ENCODE assay signal across 9 cellular contexts in the genomic region with DNA sequence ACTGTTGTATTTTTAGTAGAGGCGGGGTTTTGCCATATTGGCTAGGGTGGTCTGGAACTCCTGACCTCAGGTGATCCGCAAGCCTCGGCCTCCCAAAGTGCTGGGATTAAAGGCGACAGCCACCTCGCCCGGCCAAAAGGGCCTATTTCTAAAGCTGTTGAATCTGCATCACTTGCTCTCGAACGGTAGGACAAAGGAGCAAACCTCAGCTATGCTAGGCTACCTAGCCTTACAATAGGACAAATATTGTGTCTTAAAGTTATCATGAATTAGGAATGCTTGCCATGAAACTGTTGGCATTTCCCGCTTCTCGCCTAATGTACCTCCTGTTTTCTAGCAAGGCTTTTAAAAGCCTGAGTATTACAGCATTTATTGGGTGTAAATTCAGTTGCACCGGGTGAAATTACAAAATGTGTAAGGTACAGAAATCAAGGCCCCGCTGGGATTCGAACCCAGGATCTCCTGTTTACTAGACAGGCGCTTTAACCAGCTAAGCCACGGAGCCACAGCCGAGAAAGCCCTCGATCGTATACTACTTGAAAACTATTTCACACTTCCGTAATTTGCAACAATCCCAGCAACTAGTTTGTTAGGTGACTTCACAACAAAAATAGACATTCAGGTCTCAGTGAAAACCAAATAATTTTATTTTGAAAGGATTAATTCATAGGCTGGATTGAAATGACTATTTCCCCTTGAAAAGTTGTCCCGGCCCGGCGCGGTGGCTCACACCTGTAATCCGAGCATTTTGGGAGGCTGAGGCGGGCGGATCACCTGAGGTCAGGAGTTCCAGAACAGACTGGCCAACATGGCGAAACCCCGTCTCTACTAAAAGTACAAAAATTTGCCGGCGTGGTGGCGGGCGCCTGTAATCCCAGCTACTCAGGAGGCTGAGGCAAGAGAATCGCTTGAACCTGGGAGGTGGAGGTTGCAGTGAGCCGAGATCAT.
DNase-seq lines count a peak whose midpoint lies in the region; ATAC-seq and TF ChIP-seq lines count a peak whose summit lies in the region.
"Had no signal": no experiment of that assay in that cellular context is flagged by ENCODE, and none has a peak within 500 bp of the region (broad histone marks: within the 10 kb centered on the region; RNA-seq: fewer than 3 reads in every experiment).

No MANE protein-coding gene starts in this region.

- BruUV-seq in Panc1 (replicated peaks; lab: Mats Ljungman, UMichigan) = TSS peak; percentile 100

- H3K4me1 Mint-ChIP-seq in activated T-cell treated with anti-CD3 and anti-CD28 coated beads, Interleukin-2, amount 50 U/mL, for 72 hours (ENCODE audit: low read depth) = peaks cover 40% of the 10 kb centered on the region
- H3K4me1 Mint-ChIP-seq in type B pancreatic cell (ENCODE audit: unreplicated experiment) = peaks cover 21% of the 10 kb centered on the region

- peak; percentile 75 for ATAC-seq in Panc1
- peak; percentile 35 to 39 for ATAC-seq in activated T-cell treated with anti-CD3 and anti-CD28 coated beads, Interleukin-2, amount 50 U/mL, for 72 hours (replicated peaks in 1 of 2)
- no peak for ATAC-seq in left ventricle myocardium superior

- in situ Hi-C loops in Panc1 (cut with HindIII; ENCODE audit: low pct_unique_long_range_greater_than_20kb, low sequenced_read_pairs) = no loop called here

- H3K9me3 ChIP-seq in Panc1 (ENCODE audit: control insufficient read depth, insufficient read depth, low read depth, low read length) (no peaks in the 10 kb centered on the region), iPS-18c (ENCODE audit: control insufficient read depth, insufficient read depth, low read length) (peaks cover 3% of the 10 kb centered on the region)

- H3K27me3 Mint-ChIP-seq in activated T-cell treated with anti-CD3 and anti-CD28 coated beads, Interleukin-2, amount 50 U/mL, for 72 hours (ENCODE audit: low read depth) = peaks cover 33% of the 10 kb centered on the region
- H3K27me3 Mint-ChIP-seq in type B pancreatic cell = peaks cover 54% of the 10 kb centered on the region

- peak overlapping the region; percentile 8 to 31 for H3K4me3 ChIP-seq in Panc1 (ENCODE audit: low read depth in 2 of 2, low read length in 2 of 2)
- H3K4me3 ChIP-seq in iPS-18c (ENCODE audit: insufficient read depth, low read depth, low read length) = peak overlapping the region; percentile 24; the same call in 1 of the 2 replicates

- H3K27me3 ChIP-seq in Panc1 (ENCODE audit: control insufficient read depth, insufficient read depth, low read length) = no peaks in the 10 kb centered on the region

- peak overlapping the region; percentile 41; the same call in 1 of the 2 replicates for H3K27ac ChIP-seq in Panc1 (ENCODE audit: low read length)
- H3K27ac ChIP-seq: parathyroid adenoma had no signal

- no peaks in the 10 kb centered on the region for H3K4me1 ChIP-seq in Panc1 (ENCODE audit: control insufficient read depth, insufficient read depth, low read length)
- H3K4me1 ChIP-seq: parathyroid adenoma had no signal

- H3K36me3 ChIP-seq in Panc1 (ENCODE audit: control insufficient read depth, insufficient read depth, low read length) = no peaks in the 10 kb centered on the region

- TF ChIP-seq CTCF in Panc1 (IDR thresholded peaks at IDR 0.05) = no peak
- no peak for TF ChIP-seq CTCF in type B pancreatic cell (conservative IDR thresholded peaks at IDR 0.05)

- POLR2A ChIA-PET in Panc1 (lab: Charles Lee) = interaction anchor here (0.5 kb wide), 1 partner anchor 38 kb away, joined by 9 read pairs; no protein-coding TSS in a partner anchor

- no peaks in the 10 kb centered on the region for H3K9me3 Mint-ChIP-seq in activated T-cell treated with anti-CD3 and anti-CD28 coated beads, Interleukin-2, amount 50 U/mL, for 72 hours
- H3K9me3 Mint-ChIP-seq in type B pancreatic cell = no peaks in the 10 kb centered on the region

- peak overlapping the region in 1 of 2 donors; percentile 46 for H3K4me3 Mint-ChIP-seq in activated T-cell treated with anti-CD3 and anti-CD28 coated beads, Interleukin-2, amount 50 U/mL, for 72 hours
- peak overlapping the region; percentile 61 for H3K4me3 Mint-ChIP-seq in type B pancreatic cell

- peaks cover 2 to 6% of the 10 kb centered on the region in 2 donors for H3K36me3 Mint-ChIP-seq in activated T-cell treated with anti-CD3 and anti-CD28 coated beads, Interleukin-2, amount 50 U/mL, for 72 hours (ENCODE audit: insufficient read depth in 2 of 2)
- H3K36me3 Mint-ChIP-seq in type B pancreatic cell = no peaks in the 10 kb centered on the region

- peak; percentile 35 for DNase-seq in COR-L47 (lab: John Stamatoyannopoulos, UW)
- peak; percentile 86 for DNase-seq in HT-29 (ENCODE audit: low spot score)
- peak; percentile 98 for DNase-seq in Panc1 (ENCODE audit: low read depth, low spot score)
- DNase-seq in activated T-cell treated with anti-CD3 and anti-CD28 coated beads, Interleukin-2, amount 50 U/mL, for 72 hours = peak; percentile 61 to 63
- DNase-seq in type B pancreatic cell (ENCODE audit: extremely low spot score, unreplicated experiment) = no peak
- no peak for DNase-seq in left ventricle myocardium superior
- DNase-seq in germinal center (ENCODE audit: low spot score) = no peak

- H3K27ac Mint-ChIP-seq in activated T-cell treated with anti-CD3 and anti-CD28 coated beads, Interleukin-2, amount 50 U/mL, for 72 hours = peak overlapping the region; percentile 91
- H3K27ac Mint-ChIP-seq in type B pancreatic cell = peak overlapping the region; percentile 87

- intact Hi-C loops in Panc1 (cut with micrococcal nuclease; ENCODE audit: unreplicated experiment) = loop anchor here (5.0 to 10.0 kb wide), 2 partner anchors 92 to 180 kb away; no protein-coding TSS in a partner anchor
- intact Hi-C loops in left ventricle myocardium superior (cut with micrococcal nuclease) = no loop called here

- CTCF ChIA-PET in Panc1 (lab: Charles Lee) = interaction anchor here (0.7 to 1.8 kb wide), 3 partner anchors 22 to 67 kb away, joined by 4 to 6 read pairs (median 5); no protein-coding TSS in a partner anchor

Comparison
In these comparisons a context has a peak if more than half of its experiments do, and no peak if none do; other contexts are left out.
1. DNase-seq: peak in COR-L47 (single experiment), HT-29 (single experiment), Panc1 (single experiment) and activated T-cell treated with anti-CD3 and anti-CD28 coated beads, Interleukin-2, amount 50 U/mL, for 72 hours (2 of 2); none in type B pancreatic cell (single experiment), left ventricle myocardium superior (single experiment) and germinal center (single experiment).